ENCODE assay signal across 19 cellular contexts in the genomic region with DNA sequence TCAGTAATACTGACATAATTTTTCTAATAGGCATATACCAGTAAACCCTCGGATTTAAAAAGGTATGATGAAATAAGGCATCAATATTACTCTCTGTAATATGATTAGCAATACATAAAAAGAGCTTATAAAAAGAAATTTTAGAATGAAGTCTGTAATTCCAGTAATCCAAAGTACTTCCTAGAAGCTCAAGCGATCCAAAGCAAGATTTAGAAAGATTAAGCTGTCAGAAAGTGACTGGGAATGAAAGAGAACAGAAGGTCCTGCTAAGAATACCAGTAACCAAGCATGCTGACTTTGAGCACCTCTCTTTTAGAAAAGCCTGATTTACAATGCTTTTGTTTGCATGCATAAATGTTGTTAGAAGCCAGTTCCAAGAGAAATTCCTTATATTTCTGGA.
DNase-seq lines count a peak whose midpoint lies in the region; ATAC-seq and TF ChIP-seq lines count a peak whose summit lies in the region.
"Had no signal": no experiment of that assay in that cellular context is flagged by ENCODE, and none has a peak within 500 bp of the region (broad histone marks: within the 10 kb centered on the region; RNA-seq: fewer than 3 reads in every experiment).

No MANE protein-coding gene starts in this region.

- intact Hi-C loops in PC-9 (cut with micrococcal nuclease; ENCODE audit: unreplicated experiment) = no loop called here

- H3K9me3 ChIP-seq in RWPE2 (ENCODE audit: severe bottlenecking) (no peaks in the 10 kb centered on the region), osteoblast (ENCODE audit: low read depth, low read length) (no peaks in the 10 kb centered on the region), PC-9 (ENCODE audit: insufficient read depth, low read depth) (no peaks in the 10 kb centered on the region)

- TF ChIP-seq CTCF in RWPE2 (IDR thresholded peaks at IDR 0.05; ENCODE audit: poor library complexity, severe bottlenecking) (no peak), osteoblast (IDR thresholded peaks at IDR 0.05; ENCODE audit: extremely low read depth, low read depth, low read length) (no peak), PC-9 (conservative IDR thresholded peaks at IDR 0.05) (no peak)

- 0 out of 2 replicates have a peak, but pooled peaks cover 3% of the 10 kb centered on the region for H3F3A ChIP-seq in PC-9 (ENCODE audit: insufficient read depth, low read depth)

- H3K9me2 ChIP-seq in PC-9 (ENCODE audit: insufficient read depth) = no peaks in the 10 kb centered on the region

- DNase-seq in HCEC 1CT (peak; percentile 16), RWPE2 (ENCODE audit: low spot score) (no peak), dedifferentiated amniotic fluid mesenchymal stem cell (ENCODE audit: extremely low spot score) (peak; percentile 60), osteoblast (ENCODE audit: insufficient read length, low spot score, missing footprints) (no peak), KG1 (lab: John Stamatoyannopoulos, UW) (no peak), PC-9 (no peak)
- DNase-seq: ACHN; C1 segment of cervical spinal cord; CD8-positive, alpha-beta memory T cell; DMS79; NCI-H1105 treated with DMSO at 0.1 percent for 48 hours; NCI-H1694 treated with DMSO at 0.1 percent for 48 hours; NCI-H2227 treated with DMSO at 0.1 percent for 48 hours; NCI-H510A treated with DMSO at 0.1 percent for 48 hours; NCI-H774; SW 1271 had no signal

- ATAC-seq in RWPE2 (ENCODE audit: low read depth) (no peak), HG03039 (IDR thresholded peaks at IDR 0.05; ENCODE audit: unreplicated experiment) (no peak)
- ATAC-seq: HCT116, K562 had no signal

- peaks cover 26% of the 10 kb centered on the region for H3K4me1 ChIP-seq in RWPE2 (ENCODE audit: insufficient read depth, poor library complexity, severe bottlenecking)
- peaks cover 20% of the 10 kb centered on the region for H3K4me1 ChIP-seq in osteoblast (ENCODE audit: insufficient read depth, low read length)
- peaks cover 13% of the 10 kb centered on the region for H3K4me1 ChIP-seq in PC-9 (replicated peaks; ENCODE audit: insufficient read depth)

- no peaks in the 10 kb centered on the region for H4K20me1 ChIP-seq in osteoblast (ENCODE audit: insufficient read depth, low read length)
- H4K20me1 ChIP-seq in PC-9 (ENCODE audit: insufficient read depth) = no peaks in the 10 kb centered on the region

- CTCF ChIA-PET in PC-9 (lab: Charles Lee) = no interaction called here

- H3K27ac ChIP-seq in RWPE2 (ENCODE audit: poor library complexity, severe bottlenecking) (peak overlapping the region; percentile 83), osteoblast (ENCODE audit: low read depth, low read length) (peak overlapping the region; percentile 59), PC-9 (no peak overlapping the region)

- H3K79me2 ChIP-seq in osteoblast (ENCODE audit: insufficient read depth, low read length) (no peaks in the 10 kb centered on the region), PC-9 (ENCODE audit: low read depth) (no peaks in the 10 kb centered on the region)

- no peaks in the 10 kb centered on the region; the same call in 1 of the 2 replicates for H3K36me3 ChIP-seq in RWPE2 (ENCODE audit: low read depth)
- H3K36me3 ChIP-seq in osteoblast (ENCODE audit: insufficient read depth, low read length) = no peaks in the 10 kb centered on the region
- H3K36me3 ChIP-seq in PC-9 (ENCODE audit: low read depth) = no peaks in the 10 kb centered on the region

- peak overlapping the region; percentile 6 for H2AFZ ChIP-seq in osteoblast (ENCODE audit: low read length)
- no peak overlapping the region; the same call in 1 of the 2 replicates for H2AFZ ChIP-seq in PC-9

- H3K27me3 ChIP-seq in RWPE2 (ENCODE audit: insufficient read depth, poor library complexity, severe bottlenecking) = no peaks in the 10 kb centered on the region
- H3K27me3 ChIP-seq in osteoblast (ENCODE audit: insufficient read depth, low read length) = no peaks in the 10 kb centered on the region
- no peaks in the 10 kb centered on the region for H3K27me3 ChIP-seq in PC-9 (ENCODE audit: insufficient read depth, low read depth)

- no TSS peak for BruUV-seq in PC-9 (replicated peaks; lab: Mats Ljungman, UMichigan)

- H3K4me2 ChIP-seq in osteoblast (ENCODE audit: insufficient read depth, low read length) (no peak overlapping the region), PC-9 (no peak overlapping the region)

- H3K4me3 ChIP-seq in RWPE2 (ENCODE audit: severe bottlenecking) (no peak overlapping the region), osteoblast (ENCODE audit: insufficient read depth, low read length) (no peak overlapping the region), PC-9 (no peak overlapping the region)
- H3K4me3 ChIP-seq: K562 had no signal

- POLR2A ChIA-PET in PC-9 (lab: Charles Lee; ENCODE audit: unreplicated experiment) = no interaction called here

Comparison
In these comparisons a context has a peak if more than half of its experiments do, and no peak if none do; other contexts are left out.
1. DNase-seq: peak in HCEC 1CT (single experiment) and dedifferentiated amniotic fluid mesenchymal stem cell (single experiment); none in RWPE2 (single experiment), osteoblast (single experiment), KG1 (single experiment) and PC-9 (0 of 2).